ENCODE assay signal across 2 cellular contexts in the genomic region with DNA sequence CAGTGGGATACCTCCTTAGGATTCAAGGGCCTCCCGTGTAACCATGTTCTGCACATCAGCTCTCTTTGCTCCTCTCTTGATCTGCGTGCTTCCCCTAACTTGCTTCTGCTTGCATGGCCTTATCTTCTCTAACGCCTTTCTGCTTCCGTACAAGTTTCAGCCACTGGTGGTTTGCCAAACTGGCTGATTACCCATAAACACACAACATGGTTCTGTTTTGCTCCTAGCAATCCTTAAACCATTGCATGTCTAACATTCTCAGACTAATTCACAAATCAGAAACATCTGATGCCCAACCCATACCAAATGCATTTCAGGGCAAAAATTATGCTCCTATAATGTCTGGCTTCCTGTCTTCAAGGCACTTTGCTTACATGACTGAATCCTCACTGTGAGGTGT.
TF ChIP-seq lines count a peak whose summit lies in the region.

No MANE protein-coding gene starts in this region.

TF ChIP-seq in HepG2, 621 proteins besides CTCF, POLR2A, EP300 and RAD21:
- no peak for TF ChIP-seq PAF1 (CRISPR knock-in tag; IDR thresholded peaks at IDR 0.05)

TF ChIP-seq in H1, 55 proteins besides CTCF, POLR2A, EP300 and RAD21:
- no peak for TF ChIP-seq CHD1 (IDR thresholded peaks at IDR 0.05; ENCODE audit: low read depth, low read length)
- no peak for TF ChIP-seq PHF8 (conservative IDR thresholded peaks at IDR 0.05; ENCODE audit: low read depth, low read length)
- TF ChIP-seq BRCA1 (IDR thresholded peaks at IDR 0.05; ENCODE audit: low read depth, low read length): no peak
- no peak for TF ChIP-seq CREB1 (IDR thresholded peaks at IDR 0.05)
- TF ChIP-seq EGR1 (IDR thresholded peaks at IDR 0.05; ENCODE audit: borderline replicate concordance, low read depth, low read length): no peak
- TF ChIP-seq, protein P1, sequence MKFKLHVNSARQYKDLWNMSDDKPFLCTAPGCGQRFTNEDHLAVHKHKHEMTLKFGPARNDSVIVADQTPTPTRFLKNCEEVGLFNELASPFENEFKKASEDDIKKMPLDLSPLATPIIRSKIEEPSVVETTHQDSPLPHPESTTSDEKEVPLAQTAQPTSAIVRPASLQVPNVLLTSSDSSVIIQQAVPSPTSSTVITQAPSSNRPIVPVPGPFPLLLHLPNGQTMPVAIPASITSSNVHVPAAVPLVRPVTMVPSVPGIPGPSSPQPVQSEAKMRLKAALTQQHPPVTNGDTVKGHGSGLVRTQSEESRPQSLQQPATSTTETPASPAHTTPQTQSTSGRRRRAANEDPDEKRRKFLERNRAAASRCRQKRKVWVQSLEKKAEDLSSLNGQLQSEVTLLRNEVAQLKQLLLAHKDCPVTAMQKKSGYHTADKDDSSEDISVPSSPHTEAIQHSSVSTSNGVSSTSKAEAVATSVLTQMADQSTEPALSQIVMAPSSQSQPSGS (IDR thresholded peaks at IDR 0.05; ENCODE audit: low read length): no peak
- no peak for TF ChIP-seq TEAD4 (IDR thresholded peaks at IDR 0.05; ENCODE audit: low read depth, low read length)
- TF ChIP-seq POLR2AphosphoS5 (IDR thresholded peaks at IDR 0.05; ENCODE audit: low read depth, low read length): no peak
- TF ChIP-seq RBBP5 (IDR thresholded peaks at IDR 0.05; ENCODE audit: borderline replicate concordance, low read depth, low read length): no peak
- no peak for TF ChIP-seq TCF12 (IDR thresholded peaks at IDR 0.05; ENCODE audit: low read depth, low read length)
- TF ChIP-seq, protein P2, sequence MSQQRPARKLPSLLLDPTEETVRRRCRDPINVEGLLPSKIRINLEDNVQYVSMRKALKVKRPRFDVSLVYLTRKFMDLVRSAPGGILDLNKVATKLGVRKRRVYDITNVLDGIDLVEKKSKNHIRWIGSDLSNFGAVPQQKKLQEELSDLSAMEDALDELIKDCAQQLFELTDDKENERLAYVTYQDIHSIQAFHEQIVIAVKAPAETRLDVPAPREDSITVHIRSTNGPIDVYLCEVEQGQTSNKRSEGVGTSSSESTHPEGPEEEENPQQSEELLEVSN (IDR thresholded peaks at IDR 0.05): no peak
- TF ChIP-seq KDM5A (IDR thresholded peaks at IDR 0.05; ENCODE audit: low read length): no peak
- TF ChIP-seq RXRA (IDR thresholded peaks at IDR 0.05; ENCODE audit: insufficient read depth, low read depth, low read length): no peak
- no peak for TF ChIP-seq SP2 (IDR thresholded peaks at IDR 0.05; ENCODE audit: low read length)
- TF ChIP-seq BACH1 (IDR thresholded peaks at IDR 0.05; ENCODE audit: low read length): no peak
- no peak for TF ChIP-seq RNF2 (IDR thresholded peaks at IDR 0.05; ENCODE audit: borderline replicate concordance, low read depth, low read length, missing control alignments, poor library complexity, severe bottlenecking)
- no peak for TF ChIP-seq CEBPB (IDR thresholded peaks at IDR 0.05; ENCODE audit: low read depth, low read length)
- TF ChIP-seq CBX8 (IDR thresholded peaks at IDR 0.05; ENCODE audit: borderline replicate concordance, low read depth, low read length): no peak
- no peak for TF ChIP-seq HDAC6 (IDR thresholded peaks at IDR 0.05; ENCODE audit: low read depth, low read length)
- no peak for TF ChIP-seq JUND (IDR thresholded peaks at IDR 0.05; ENCODE audit: low read length)
TF ChIP-seq in H1: peak in this region for 0.
